In the genomic region with DNA sequence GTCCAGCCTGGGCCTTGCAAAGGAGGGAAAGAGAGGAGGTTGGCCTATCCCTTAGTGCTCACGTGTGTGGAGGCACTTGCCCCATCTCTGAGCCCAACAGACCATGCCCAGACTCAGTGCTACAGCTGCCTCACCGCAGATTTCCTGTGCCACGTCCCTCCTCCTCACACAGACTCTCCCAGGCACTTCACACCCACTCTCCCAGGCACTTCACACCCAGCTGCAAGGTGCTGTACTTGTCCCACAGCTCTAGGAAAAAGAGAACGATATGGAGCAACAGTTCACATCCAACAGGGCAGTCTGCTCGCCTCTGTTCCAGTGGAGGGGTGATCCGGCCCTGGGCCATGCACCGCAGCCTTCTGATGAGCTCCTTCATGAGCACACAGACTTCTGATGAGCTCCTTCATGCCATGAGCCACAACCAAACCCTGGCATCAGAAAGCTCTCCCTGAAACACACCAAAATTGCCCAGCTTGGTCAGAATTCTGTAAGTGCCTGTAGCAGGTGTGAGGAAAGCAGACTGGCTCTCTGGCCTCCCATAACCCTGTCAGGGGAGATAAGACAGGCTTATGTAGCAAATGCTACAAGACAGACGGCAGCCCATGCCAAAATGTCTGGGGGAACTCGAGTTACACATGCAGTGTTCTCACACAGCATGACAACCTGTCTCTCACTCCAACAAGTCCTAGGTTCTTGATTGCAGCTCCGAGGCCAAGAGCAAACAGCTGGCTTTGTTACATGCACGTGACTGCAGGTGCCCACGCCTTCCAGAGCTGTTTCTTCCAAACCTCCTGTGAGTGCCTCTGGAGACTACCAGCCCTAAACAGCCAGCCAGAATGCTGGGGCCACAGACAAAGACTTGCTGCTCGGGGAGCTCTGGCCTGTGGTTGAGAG, we compare ENCODE assay signal across 11 cellular contexts.
A peak's percentile ranks its signal among the peaks of the same experiment; 100 is the strongest.
DNase-seq lines count a peak whose midpoint lies in the region; ATAC-seq lines count a peak whose summit lies in the region.
"Had no signal": no experiment of that assay in that cellular context is flagged by ENCODE, and none has a peak within 500 bp of the region (broad histone marks: within the 10 kb centered on the region; RNA-seq: fewer than 3 reads in every experiment).

No MANE protein-coding gene starts in this region.

- no peak overlapping the region for H3K27ac ChIP-seq in mesendoderm (ENCODE audit: low read depth, low read length)

- no peaks in the 10 kb centered on the region for H3K4me1 ChIP-seq in mesendoderm (ENCODE audit: control insufficient read depth, low read depth, low read length)

- H2AK5ac ChIP-seq in mesendoderm (ENCODE audit: low read length), result no peak overlapping the region

- no peak overlapping the region for H2BK5ac ChIP-seq in mesendoderm (ENCODE audit: low read length)

- H3K79me1 ChIP-seq in mesendoderm (ENCODE audit: low read length), result no peaks in the 10 kb centered on the region

- H4K5ac ChIP-seq in mesendoderm (ENCODE audit: low read length), result no peak overlapping the region

- no peaks in the 10 kb centered on the region for H3K27me3 ChIP-seq in mesendoderm (ENCODE audit: insufficient read depth, low read length, poor library complexity)

- no peak overlapping the region for H3K9ac ChIP-seq in mesendoderm (ENCODE audit: low read length)

- WGBS in mesendoderm (ENCODE audit: extremely low coverage, insufficient coverage, low lambda C conversion rate), result no CpG with 5 or more reads among the region's 13 CpGs

- H3K18ac ChIP-seq in mesendoderm (ENCODE audit: low read length), result no peak overlapping the region

- DNase-seq in NCI-H2171 treated with DMSO at 0.1 percent for 48 hours (lab: John Stamatoyannopoulos, UW) (peak; percentile 95), mesendoderm (peak; percentile 68), T-helper 9 cell (no peak), mesenteric fat pad (ENCODE audit: low spot score) (no peak), dermis blood vessel endothelial cell (no peak), middle frontal gyrus (ENCODE audit: extremely low spot score, low spot score) (no peak)
- DNase-seq: cerebellar nuclear complex, H7 had no signal

- H3K36me3 ChIP-seq in mesendoderm (ENCODE audit: control insufficient read depth, insufficient read depth, low read length), result no peaks in the 10 kb centered on the region

- H2BK15ac ChIP-seq in mesendoderm (replicated peaks; ENCODE audit: low read depth), result no peak overlapping the region

- no peak overlapping the region for H3K4ac ChIP-seq in mesendoderm (ENCODE audit: low read depth, low read length)

- H3K4me2 ChIP-seq in mesendoderm (ENCODE audit: low read length), result no peak overlapping the region

- H3K23ac ChIP-seq in mesendoderm (ENCODE audit: low read length), result no peak overlapping the region

- H3K79me2 ChIP-seq in mesendoderm (ENCODE audit: control insufficient read depth, insufficient read depth, low read length), result no peaks in the 10 kb centered on the region

- H3K4me3 ChIP-seq in mesendoderm (ENCODE audit: low read length), result no peak overlapping the region
- H3K4me3 ChIP-seq: K562 had no signal

- no peak overlapping the region for H2BK120ac ChIP-seq in mesendoderm (ENCODE audit: low read depth, low read length)

- ATAC-seq in GM18868 (IDR thresholded peaks at IDR 0.05; ENCODE audit: unreplicated experiment), result peak; percentile 88
- peak; percentile 46 for ATAC-seq in HG02981 (IDR thresholded peaks at IDR 0.05; ENCODE audit: unreplicated experiment)
- ATAC-seq: K562 had no signal

- H3K56ac ChIP-seq in mesendoderm (ENCODE audit: low read length), result no peak overlapping the region

- H4K8ac ChIP-seq in mesendoderm (ENCODE audit: low read depth, low read length), result no peak overlapping the region

Comparison
In these comparisons a context has a peak if more than half of its experiments do, and no peak if none do; other contexts are left out.
1. DNase-seq: peak in NCI-H2171 treated with DMSO at 0.1 percent for 48 hours (single experiment) and mesendoderm (single experiment); none in T-helper 9 cell (single experiment), mesenteric fat pad (single experiment), dermis blood vessel endothelial cell (single experiment) and middle frontal gyrus (single experiment).